Comparison of ENCODE assay signal across 8 cellular contexts in the genomic region with DNA sequence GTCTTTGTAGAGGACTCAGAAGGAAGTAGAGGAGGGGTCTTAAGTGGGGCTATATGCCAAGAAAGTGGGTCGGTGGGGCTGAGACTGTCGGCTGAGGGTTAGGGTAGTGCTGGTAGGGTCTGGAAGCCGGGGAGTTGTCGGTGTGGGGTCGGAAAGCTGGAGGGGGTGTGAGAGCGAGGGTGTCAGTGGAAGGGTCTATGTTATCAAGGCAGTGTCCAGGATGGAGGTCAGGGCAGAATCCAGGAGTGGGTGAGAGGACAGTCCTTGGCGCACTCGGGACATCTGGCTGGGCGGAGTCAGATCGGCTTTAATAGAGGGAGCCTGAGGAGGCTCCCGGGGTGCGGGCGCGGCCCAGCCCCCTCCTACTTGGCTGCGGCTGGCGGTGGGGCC. TPM values are rescaled to one million over a fixed set of nuclear protein-coding genes. Genes with fewer than 3 reads are reported as not detected.
DNase-seq lines count a peak whose midpoint lies in the region; ATAC-seq and TF ChIP-seq lines count a peak whose summit lies in the region.

No MANE protein-coding gene starts in this region.

- intact Hi-C loops in heart right ventricle (cut with DNase I) (loop anchor here in 1 of 10 donors (5.0 kb wide), 1 partner anchor 177 kb away; no protein-coding TSS in a partner anchor), Right ventricle myocardium superior (cut with DNase I) (loop anchor here (5.0 kb wide), 1 partner anchor 177 kb away; no protein-coding TSS in a partner anchor), uterus (cut with DNase I; ENCODE audit: low total_unique reads) (no loop called here)
- intact Hi-C loops in naive thymus-derived CD4-positive, alpha-beta T cell (cut with micrococcal nuclease): no loop called here

- H3K9me3 Mint-ChIP-seq in endodermal cell: no peaks in the 10 kb centered on the region
- H3K9me3 Mint-ChIP-seq in naive thymus-derived CD4-positive, alpha-beta T cell: peaks cover 0 to 4% (median 0%) of the 10 kb centered on the region in 11 donors

- H3K4me3 Mint-ChIP-seq in endodermal cell: peak overlapping the region; percentile 91
- H3K4me3 Mint-ChIP-seq in naive thymus-derived CD4-positive, alpha-beta T cell: peak overlapping the region; percentile 30 to 92 (median 58)

- H3K4me3 ChIP-seq in heart right ventricle (peak overlapping the region in 9 of 10 donors; percentile 71 to 99 (median 85)), endodermal cell (ENCODE audit: low read length) (no peak overlapping the region), uterus (peak overlapping the region; percentile 94 to 96)
- H3K4me3 ChIP-seq in naive thymus-derived CD4-positive, alpha-beta T cell (ENCODE audit: low read length): no peak overlapping the region

- peaks cover 25% of the 10 kb centered on the region for H3K27me3 Mint-ChIP-seq in endodermal cell (ENCODE audit: insufficient read depth)
- peaks cover 0 to 12% (median 5%) of the 10 kb centered on the region in 5 donors for H3K27me3 Mint-ChIP-seq in naive thymus-derived CD4-positive, alpha-beta T cell

- peak overlapping the region; percentile 88 to 99 (median 98) for H3K27ac ChIP-seq in heart right ventricle
- no peak overlapping the region for H3K27ac ChIP-seq in endodermal cell (ENCODE audit: low read depth, low read length)
- H3K27ac ChIP-seq in naive thymus-derived CD4-positive, alpha-beta T cell (ENCODE audit: low read depth, low read length): no peak overlapping the region
- H3K27ac ChIP-seq in uterus: peak overlapping the region; percentile 98 to 99

- CTCF ChIA-PET in naive thymus-derived CD4-positive, alpha-beta T cell (lab: Charles Lee): no interaction called here

- DNase-seq in heart right ventricle: no peak
- DNase-seq in Right ventricle myocardium superior: no peak
- no peak for DNase-seq in endodermal cell
- no peak for DNase-seq in naive thymus-derived CD4-positive, alpha-beta T cell
- no peak for DNase-seq in uterus
- no peak for DNase-seq in stimulated activated CD4-positive, alpha-beta T cell treated with anti-CD3 and anti-CD28 coated beads, Interleukin-12 subunit alpha, Interleukin-12 subunit beta, amount 100 ng/mL, for 4 hours
- no peak for DNase-seq in globus pallidus (ENCODE audit: low spot score)
- DNase-seq in DMS79 treated with DMSO at 0.1 percent for 48 hours (lab: John Stamatoyannopoulos, UW): no peak

- H3K9ac ChIP-seq in endodermal cell (ENCODE audit: extremely low read depth, low read length, poor library complexity, severe bottlenecking): no peak overlapping the region

- peaks cover 0 to 36% (median 18%) of the 10 kb centered on the region in 9 donors for H3K36me3 ChIP-seq in heart right ventricle
- peaks cover 7% of the 10 kb centered on the region for H3K36me3 ChIP-seq in endodermal cell (ENCODE audit: control insufficient read depth, insufficient read depth, low read length)
- H3K36me3 ChIP-seq in naive thymus-derived CD4-positive, alpha-beta T cell (ENCODE audit: control insufficient read depth in 2 of 3, insufficient read depth in 3 of 3, low read length in 3 of 3): peaks cover 0 to 34% (median 0%) of the 10 kb centered on the region in 3 experiments
- H3K36me3 ChIP-seq in uterus: no peaks in the 10 kb centered on the region

- H3K4me1 ChIP-seq in heart right ventricle: peaks cover 4 to 61% (median 40%) of the 10 kb centered on the region in 9 donors
- H3K4me1 ChIP-seq in endodermal cell (ENCODE audit: control insufficient read depth, insufficient read depth, low read length): no peaks in the 10 kb centered on the region
- H3K4me1 ChIP-seq in naive thymus-derived CD4-positive, alpha-beta T cell (ENCODE audit: control insufficient read depth in 2 of 2, insufficient read depth in 2 of 2, low read length in 2 of 2): peaks cover 10 to 35% of the 10 kb centered on the region in 2 donors
- peaks cover 0 to 20% of the 10 kb centered on the region in 2 donors for H3K4me1 ChIP-seq in uterus

- H3K27ac Mint-ChIP-seq in endodermal cell: no peak overlapping the region
- no peak overlapping the region for H3K27ac Mint-ChIP-seq in naive thymus-derived CD4-positive, alpha-beta T cell

- no peak for TF ChIP-seq POLR2A in uterus (IDR thresholded peaks at IDR 0.05)

- H3K27me3 ChIP-seq in heart right ventricle: peaks cover 0 to 15% (median 0%) of the 10 kb centered on the region in 7 donors
- peaks cover 7% of the 10 kb centered on the region for H3K27me3 ChIP-seq in endodermal cell (ENCODE audit: control insufficient read depth, insufficient read depth, low read length, poor library complexity, severe bottlenecking)
- peaks cover 0 to 4% of the 10 kb centered on the region in 2 donors for H3K27me3 ChIP-seq in naive thymus-derived CD4-positive, alpha-beta T cell (ENCODE audit: control insufficient read depth in 2 of 2, insufficient read depth in 2 of 2, low read length in 2 of 2)
- H3K27me3 ChIP-seq in uterus: no peaks in the 10 kb centered on the region

- ATAC-seq in heart right ventricle: peak in 2 of 8 donors; percentile 2 to 27
- no peak for ATAC-seq in Right ventricle myocardium superior (ENCODE audit: poor library complexity)
- ATAC-seq in naive thymus-derived CD4-positive, alpha-beta T cell: no peak

- H3K9me3 ChIP-seq in heart right ventricle (no peaks in the 10 kb centered on the region), endodermal cell (ENCODE audit: control insufficient read depth, low read length) (no peaks in the 10 kb centered on the region), uterus (no peaks in the 10 kb centered on the region)
- H3K9me3 ChIP-seq in naive thymus-derived CD4-positive, alpha-beta T cell (ENCODE audit: control insufficient read depth in 2 of 3, low read length in 3 of 3): no peaks in the 10 kb centered on the region

- POLR2A ChIA-PET in naive thymus-derived CD4-positive, alpha-beta T cell (lab: Charles Lee): interaction anchor here (2.7 kb wide), 1 partner anchor 10 kb away, joined by 18 read pairs; a partner anchor contains a TSS

- peaks cover 8% of the 10 kb centered on the region for H3K4me1 Mint-ChIP-seq in endodermal cell
- peaks cover 13 to 42% (median 33%) of the 10 kb centered on the region in 7 donors for H3K4me1 Mint-ChIP-seq in naive thymus-derived CD4-positive, alpha-beta T cell

- 32 to 38% methylated on average over 10 to 16 of the region's 16 CpGs for WGBS in heart right ventricle, 2 donors
- 64 to 81% methylated on average over 12 to 16 of the region's 16 CpGs for WGBS in endodermal cell (ENCODE audit: insufficient coverage in 1 of 2, insufficient read length in 1 of 2), 2 experiments

- peaks cover 5% of the 10 kb centered on the region for H3K36me3 Mint-ChIP-seq in endodermal cell (ENCODE audit: low read depth)
- peaks cover 0 to 15% (median 5%) of the 10 kb centered on the region in 5 donors for H3K36me3 Mint-ChIP-seq in naive thymus-derived CD4-positive, alpha-beta T cell

- TF ChIP-seq CTCF in heart right ventricle (IDR thresholded peaks at IDR 0.05): no peak
- TF ChIP-seq CTCF in endodermal cell (conservative IDR thresholded peaks at IDR 0.05): no peak
- TF ChIP-seq CTCF in uterus (IDR thresholded peaks at IDR 0.05): no peak

RNA-seq across cellular contexts. Expression of a gene that starts 1.7 kb away (rescaled TPM):
- 1,000 to 10,000 TPM in 5 of 10 donors, 100 to 1,000 TPM in 5; 448 to 1,269 (median 1,031) TPM for total RNA-seq in heart right ventricle
- 100 to 1,000 TPM; 387 to 822 TPM for polyA plus RNA-seq in heart right ventricle
- 570 TPM for total RNA-seq in Right ventricle myocardium superior
- total RNA-seq in endodermal cell: under 1 TPM; 0.33 to 0.90 TPM
- 0.36 TPM for polyA plus RNA-seq in endodermal cell (2013, experiment 1 of 2)
- 0.62 TPM for polyA plus RNA-seq in endodermal cell (2013, experiment 2 of 2)
- total RNA-seq in naive thymus-derived CD4-positive, alpha-beta T cell: under 1 TPM in 1 of 5 experiments, not detected in 4; 0.22 TPM
- not detected for polyA plus RNA-seq in naive thymus-derived CD4-positive, alpha-beta T cell
- total RNA-seq in uterus: 100 to 1,000 TPM in 3 of 4 donors, 10 to 100 TPM in 1; 24.5 to 217 (median 134) TPM

RNA-seq across cellular contexts. Expression of a gene that starts 2.8 kb away (rescaled TPM):
- total RNA-seq in heart right ventricle (10 to 100 TPM in 5 of 10 donors, 1 to 10 TPM in 5; 7.0 to 14.7 (median 9.7) TPM), Right ventricle myocardium superior (5.9 TPM), endodermal cell (10 to 100 TPM; 37.8 to 45.4 TPM), uterus (10 to 100 TPM in 1 of 4 donors, 1 to 10 TPM in 3; 1.0 to 52.6 (median 4.1) TPM)
- 1 to 10 TPM; 5.5 to 9.7 TPM for polyA plus RNA-seq in heart right ventricle
- 37.0 TPM for polyA plus RNA-seq in endodermal cell (2013, experiment 1 of 2)
- 34.6 TPM for polyA plus RNA-seq in endodermal cell (2013, experiment 2 of 2)
- total RNA-seq in naive thymus-derived CD4-positive, alpha-beta T cell: 10 to 100 TPM; 34.0 to 47.3 (median 39.7) TPM
- 1 to 10 TPM; 5.4 to 6.8 TPM for polyA plus RNA-seq in naive thymus-derived CD4-positive, alpha-beta T cell

RNA-seq across cellular contexts. Expression of a gene that starts 6.8 kb away (rescaled TPM):
- 1 to 10 TPM; 4.0 to 9.3 (median 4.8) TPM for total RNA-seq in heart right ventricle
- 10 to 100 TPM; 25.2 to 29.4 TPM for polyA plus RNA-seq in heart right ventricle
- total RNA-seq in Right ventricle myocardium superior: 5.2 TPM
- 1 to 10 TPM; 6.6 to 7.6 TPM for total RNA-seq in endodermal cell
- 11.6 TPM for polyA plus RNA-seq in endodermal cell (2013, experiment 1 of 2)
- polyA plus RNA-seq in endodermal cell (2013, experiment 2 of 2): 10.4 TPM
- 10 to 100 TPM in 4 of 5 experiments, 1 to 10 TPM in 1; 7.9 to 33.1 (median 18.9) TPM for total RNA-seq in naive thymus-derived CD4-positive, alpha-beta T cell
- polyA plus RNA-seq in naive thymus-derived CD4-positive, alpha-beta T cell: 10 to 100 TPM in 1 of 2 donors, 1 to 10 TPM in 1; 6.7 to 20.6 TPM
- 10 to 100 TPM in 3 of 4 donors, 1 to 10 TPM in 1; 6.8 to 31.6 (median 16.9) TPM for total RNA-seq in uterus

RNA-seq across cellular contexts. Expression of a gene that starts 9.7 kb away (rescaled TPM):
- total RNA-seq in heart right ventricle (10 to 100 TPM; 34.8 to 70.7 (median 44.9) TPM), Right ventricle myocardium superior (40.7 TPM), endodermal cell (100 to 1,000 TPM; 101 to 109 TPM), uterus (10 to 100 TPM in 3 of 4 donors, 1 to 10 TPM in 1; 5.3 to 37.3 (median 18.8) TPM)
- 100 to 1,000 TPM in 1 of 2 donors, 10 to 100 TPM in 1; 69.3 to 149 TPM for polyA plus RNA-seq in heart right ventricle
- polyA plus RNA-seq in endodermal cell (2013, experiment 1 of 2): 76.8 TPM
- 65.3 TPM for polyA plus RNA-seq in endodermal cell (2013, experiment 2 of 2)
- 10 to 100 TPM; 20.4 to 50.9 (median 26.3) TPM for total RNA-seq in naive thymus-derived CD4-positive, alpha-beta T cell
- polyA plus RNA-seq in naive thymus-derived CD4-positive, alpha-beta T cell: 10 to 100 TPM; 49.0 to 79.1 TPM

RNA-seq across cellular contexts. Expression of a gene that starts 9.9 kb away (rescaled TPM):
- total RNA-seq in heart right ventricle (10 to 100 TPM; 17.4 to 35.1 (median 20.3) TPM), Right ventricle myocardium superior (22.6 TPM), endodermal cell (10 to 100 TPM; 17.3 to 23.2 TPM), uterus (100 to 1,000 TPM in 1 of 4 donors, 10 to 100 TPM in 2, 1 to 10 TPM in 1; 6.5 to 116 (median 19.5) TPM)
- 10 to 100 TPM; 11.5 to 57.7 TPM for polyA plus RNA-seq in heart right ventricle
- 20.7 TPM for polyA plus RNA-seq in endodermal cell (2013, experiment 1 of 2)
- 16.6 TPM for polyA plus RNA-seq in endodermal cell (2013, experiment 2 of 2)
- total RNA-seq in naive thymus-derived CD4-positive, alpha-beta T cell: 10 to 100 TPM; 33.7 to 86.8 (median 68.6) TPM
- polyA plus RNA-seq in naive thymus-derived CD4-positive, alpha-beta T cell: 10 to 100 TPM; 75.7 to 89.7 TPM

Comparison
In these comparisons a context has a peak if more than half of its experiments do, and no peak if none do; other contexts are left out.
1. H3K27ac ChIP-seq: peak in heart right ventricle (10 of 10) and uterus (2 of 2); none in endodermal cell (single experiment) and naive thymus-derived CD4-positive, alpha-beta T cell (single experiment).
2. H3K4me3 ChIP-seq: peak in heart right ventricle (9 of 10) and uterus (2 of 2); none in endodermal cell (single experiment) and naive thymus-derived CD4-positive, alpha-beta T cell (single experiment).
3. RNA of a gene that starts 1.7 kb away (total RNA-seq): 448 to 1,269 TPM in heart right ventricle, 570 TPM in Right ventricle myocardium superior (single experiment) and 24.5 to 217 TPM in uterus; 0.33 to 0.90 TPM in endodermal cell and 0.22 TPM in naive thymus-derived CD4-positive, alpha-beta T cell; every median in the first group is over 10 times any median in the second.